Comparison of ENCODE assay signal across 14 cellular contexts in genomic region chr7:93894966-93895650, GRCh38. TPM values are rescaled to one million over a fixed set of nuclear protein-coding genes. Genes with fewer than 3 reads are reported as not detected.
DNase-seq lines count a peak whose midpoint lies in the region; ATAC-seq, FAIRE-seq and TF ChIP-seq lines count a peak whose summit lies in the region.
"Had no signal": no experiment of that assay in that cellular context is flagged by ENCODE, and none has a peak within 500 bp of the region (broad histone marks: within the 10 kb centered on the region; RNA-seq: fewer than 3 reads in every experiment).

No MANE protein-coding gene starts in this region.

- no peak overlapping the region for H3K4me2 ChIP-seq in astrocyte (ENCODE audit: low read length)

- no peaks in the 10 kb centered on the region for H4K20me1 ChIP-seq in astrocyte (ENCODE audit: insufficient read depth, low read length)

- H3K4me1 Mint-ChIP-seq in astrocyte (ENCODE audit: low read depth, unreplicated experiment): peaks cover 6% of the 10 kb centered on the region
- H3K4me1 Mint-ChIP-seq in MCF 10A (ENCODE audit: insufficient read depth, unreplicated experiment): no peaks in the 10 kb centered on the region

- no TSS peak for BruUV-seq in MCF 10A (replicated peaks; lab: Mats Ljungman, UMichigan)

- CTCF ChIA-PET in MCF 10A (lab: Yijun Ruan, JAX): interaction anchor here (0.6 to 1.6 kb wide), 3 partner anchors 193 to 1635 kb away, joined by 3 to 7 read pairs (median 3); no protein-coding TSS in a partner anchor

- no peak overlapping the region for H3K27ac Mint-ChIP-seq in astrocyte (ENCODE audit: unreplicated experiment)
- H3K27ac Mint-ChIP-seq in MCF 10A (ENCODE audit: low read depth, unreplicated experiment): no peak overlapping the region

- H3K27me3 Mint-ChIP-seq in astrocyte (ENCODE audit: low read depth, unreplicated experiment) (no peaks in the 10 kb centered on the region), MCF 10A (ENCODE audit: insufficient read depth, unreplicated experiment) (no peaks in the 10 kb centered on the region)

- H2AFZ ChIP-seq in astrocyte (ENCODE audit: low read depth, low read length): no peak overlapping the region

- POLR2A ChIA-PET in MCF 10A (lab: Yijun Ruan, JAX): no interaction called here

- no peak for FAIRE-seq in astrocyte (lab: Jason Lieb, UNC)

- peak; percentile 25 for ATAC-seq in Right ventricle myocardium superior (ENCODE audit: poor library complexity)
- ATAC-seq in sciatic nerve: peak; percentile 58

- H3K4me1 ChIP-seq in right atrium auricular region (peaks cover 0 to 18% of the 10 kb centered on the region in 2 donors), astrocyte (ENCODE audit: insufficient read depth, low read length) (peaks cover 4% of the 10 kb centered on the region)
- H3K4me1 ChIP-seq: HAP-1 had no signal

- no peak overlapping the region for H3K9ac ChIP-seq in astrocyte (ENCODE audit: low read length)

- intact Hi-C loops in Right ventricle myocardium superior (cut with DNase I) (no loop called here), sciatic nerve (cut with DNase I) (no loop called here), MCF 10A (cut with micrococcal nuclease) (loop anchor here (10.0 kb wide), 1 partner anchor 90 kb away; no protein-coding TSS in a partner anchor)

- H3K9me3 ChIP-seq in right atrium auricular region (no peaks in the 10 kb centered on the region), astrocyte (ENCODE audit: insufficient read depth, low read depth, low read length) (no peaks in the 10 kb centered on the region)
- H3K9me3 ChIP-seq: HAP-1, SJSA1 had no signal

- H3K36me3 Mint-ChIP-seq in astrocyte (ENCODE audit: low read depth, unreplicated experiment) (no peaks in the 10 kb centered on the region), MCF 10A (ENCODE audit: insufficient read depth, unreplicated experiment) (no peaks in the 10 kb centered on the region)

- no peaks in the 10 kb centered on the region for H3K9me3 Mint-ChIP-seq in astrocyte (ENCODE audit: unreplicated experiment)
- no peaks in the 10 kb centered on the region for H3K9me3 Mint-ChIP-seq in MCF 10A (ENCODE audit: unreplicated experiment)

- H3K79me2 ChIP-seq in astrocyte (ENCODE audit: insufficient read depth, low read length): no peaks in the 10 kb centered on the region

- H3K27me3 ChIP-seq in right atrium auricular region (no peaks in the 10 kb centered on the region), astrocyte (ENCODE audit: insufficient read depth, low read length) (no peaks in the 10 kb centered on the region)

- DNase-seq in Right ventricle myocardium superior (no peak), right atrium auricular region (ENCODE audit: low spot score) (no peak), astrocyte (ENCODE audit: low read depth) (peak; percentile 48), fibroblast of the aortic adventitia (ENCODE audit: low read depth) (peak; percentile 70), sciatic nerve (ENCODE audit: low spot score) (no peak), MCF 10A (ENCODE audit: unreplicated experiment) (no peak), NCI-H146 treated with DMSO at 0.1 percent for 48 hours (lab: John Stamatoyannopoulos, UW; ENCODE audit: unreplicated experiment) (no peak), DMS 273 treated with DMSO at 0.1 percent for 48 hours (lab: John Stamatoyannopoulos, UW) (no peak)
- DNase-seq: COR-L47, NCI-H1694, RPMI8226 had no signal

- no peak overlapping the region for H3K4me3 Mint-ChIP-seq in astrocyte (ENCODE audit: unreplicated experiment)
- no peak overlapping the region for H3K4me3 Mint-ChIP-seq in MCF 10A (ENCODE audit: unreplicated experiment)

- no peaks in the 10 kb centered on the region for H3K36me3 ChIP-seq in right atrium auricular region
- H3K36me3 ChIP-seq in astrocyte (ENCODE audit: insufficient read depth, low read length): no peaks in the 10 kb centered on the region
- H3K36me3 ChIP-seq: HAP-1, SJSA1 had no signal

- H3K27ac ChIP-seq in right atrium auricular region (no peak overlapping the region), astrocyte (ENCODE audit: low read depth, low read length) (no peak overlapping the region)
- H3K27ac ChIP-seq: C4-2B, SJSA1 had no signal

- H3K4me3 ChIP-seq in right atrium auricular region (no peak overlapping the region), astrocyte (ENCODE audit: insufficient read depth, low read depth, low read length) (no peak overlapping the region), fibroblast of the aortic adventitia (ENCODE audit: low read depth, low read length) (no peak overlapping the region)
- H3K4me3 ChIP-seq: HAP-1, SJSA1 had no signal

- TF ChIP-seq CTCF in right atrium auricular region (IDR thresholded peaks at IDR 0.05): no peak
- TF ChIP-seq CTCF in astrocyte (IDR thresholded peaks at IDR 0.05; ENCODE audit: insufficient read depth, low read depth, low read length): no peak
- TF ChIP-seq CTCF in fibroblast of the aortic adventitia (IDR thresholded peaks at IDR 0.05; ENCODE audit: insufficient read depth, low read length): no peak
- no peak for TF ChIP-seq CTCF in MCF 10A (IDR thresholded peaks at IDR 0.05; ENCODE audit: unreplicated experiment)

RNA-seq across cellular contexts. Expression of gene TFPI2, which starts 4.6 kb away (rescaled TPM):
- total RNA-seq in Right ventricle myocardium superior (1.3 TPM), right atrium auricular region (1 to 10 TPM; 1.1 to 5.9 TPM), astrocyte (66.2 and 74.8 TPM in 2 replicates), fibroblast of the aortic adventitia (ENCODE audit: low replicate concordance) (69.7 and 97.3 TPM in 2 replicates), sciatic nerve (4.1 TPM), MCF 10A (2022) (not detected in 2 replicates)

RNA-seq across cellular contexts. Expression of gene GNGT1, which starts 11.3 kb away (rescaled TPM):
- total RNA-seq in Right ventricle myocardium superior: not detected
- total RNA-seq in right atrium auricular region: not detected
- not detected in 2 replicates for total RNA-seq in astrocyte
- not detected in 2 replicates for total RNA-seq in fibroblast of the aortic adventitia (ENCODE audit: low replicate concordance)
- total RNA-seq in sciatic nerve: not detected
- total RNA-seq in MCF 10A (2022): not detected in 2 replicates
- total RNA-seq: SJSA1 had no signal

RNA-seq across cellular contexts. Expression of gene GNG11, which starts 26.4 kb away (rescaled TPM):
- 18.4 TPM for total RNA-seq in Right ventricle myocardium superior
- 10 to 100 TPM; 18.2 to 21.8 TPM for total RNA-seq in right atrium auricular region
- 7.7 and 8.8 TPM in 2 replicates for total RNA-seq in astrocyte
- total RNA-seq in fibroblast of the aortic adventitia (ENCODE audit: low replicate concordance): 37.0 and 56.9 TPM in 2 replicates
- 26.3 TPM for total RNA-seq in sciatic nerve
- 3.9 and 4.6 TPM in 2 replicates for total RNA-seq in MCF 10A (2022)

Comparison
In these comparisons a context has a peak if more than half of its experiments do, and no peak if none do; other contexts are left out.
1. DNase-seq: peak in astrocyte (single experiment) and fibroblast of the aortic adventitia (single experiment); none in Right ventricle myocardium superior (single experiment), right atrium auricular region (single experiment), sciatic nerve (single experiment), MCF 10A (single experiment), NCI-H146 treated with DMSO at 0.1 percent for 48 hours (single experiment) and DMS 273 treated with DMSO at 0.1 percent for 48 hours (single experiment).